In the genomic region with DNA sequence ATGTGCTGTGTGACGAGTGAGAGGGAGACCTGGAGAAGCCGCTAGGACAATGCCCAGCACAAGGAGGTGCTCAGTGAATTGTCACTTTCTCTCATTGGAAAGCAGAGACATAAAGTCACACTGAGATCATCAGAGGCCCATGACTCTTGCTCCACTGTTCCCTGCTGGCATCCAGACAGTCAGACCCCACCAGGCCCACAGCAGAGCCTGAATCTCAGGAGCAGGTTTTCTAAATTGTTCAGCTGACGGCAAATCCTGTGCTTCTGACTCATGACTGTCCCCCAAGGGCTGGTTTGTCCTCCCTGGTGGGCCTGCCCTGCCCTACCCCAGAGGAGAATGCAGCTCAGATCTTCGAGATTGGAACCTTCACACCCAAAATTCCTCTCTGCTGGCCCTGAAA, we compare ENCODE assay signal across 18 cellular contexts. TPM values are rescaled to one million over a fixed set of nuclear protein-coding genes. Genes with fewer than 3 reads are reported as not detected.
A peak's percentile ranks its signal among the peaks of the same experiment; 100 is the strongest.
DNase-seq lines count a peak whose midpoint lies in the region; ATAC-seq, FAIRE-seq and TF ChIP-seq lines count a peak whose summit lies in the region.
"Had no signal": no experiment of that assay in that cellular context is flagged by ENCODE, and none has a peak within 500 bp of the region (broad histone marks: within the 10 kb centered on the region; RNA-seq: fewer than 3 reads in every experiment).

No MANE protein-coding gene starts in this region.

- in situ Hi-C loops in K562 (cut with MboI): no loop called here

- TF ChIP-seq CTCF in K562 (IDR thresholded peaks at IDR 0.05 in 2 of 3, conservative IDR thresholded peaks at IDR 0.05 in 1 of 3; ENCODE audit: insufficient read depth in 2 of 3, low read depth in 1 of 3, low read length in 3 of 3): no peak
- no peak for TF ChIP-seq CTCF in vagina (IDR thresholded peaks at IDR 0.05)
- no peak for TF ChIP-seq CTCF in coronary artery (IDR thresholded peaks at IDR 0.05)

- H3K27me3 ChIP-seq in K562 (ENCODE audit: control insufficient read depth in 2 of 2, insufficient read depth in 2 of 2, low read length in 2 of 2) (peaks cover 37 to 70% of the 10 kb centered on the region in 2 experiments; a peak in 4 of 5 replicates), vagina (no peaks in the 10 kb centered on the region)
- H3K27me3 ChIP-seq: body of pancreas had no signal

- H2AFZ ChIP-seq in K562 (ENCODE audit: low read depth, low read length): no peak overlapping the region

- TF ChIP-seq POLR2A in K562 (conservative IDR thresholded peaks at IDR 0.05) (no peak), vagina (IDR thresholded peaks at IDR 0.05) (no peak)

- DNase-seq in HS-27A (ENCODE audit: low read depth) (peak; percentile 60), K562 (ENCODE audit: extremely low read depth in 1 of 4, low spot score in 3 of 4) (no peak), kidney tubule cell (ENCODE audit: low spot score) (peak; percentile 63), vagina (ENCODE audit: extremely low spot score in 2 of 2) (no peak), NCI-H1930 (lab: John Stamatoyannopoulos, UW) (no peak), coronary artery (ENCODE audit: low spot score) (no peak), NCI-H2081 treated with DMSO at 0.1 percent for 48 hours (lab: John Stamatoyannopoulos, UW) (no peak)
- DNase-seq: body of pancreas; CD8-positive, alpha-beta T cell; effector CD4-positive, alpha-beta T cell; gastrocnemius medialis; NCI-H446 treated with DMSO at 0.1 percent for 48 hours; SK-N-SH; transverse colon had no signal

- H4K20me1 ChIP-seq in K562 (replicated peaks; ENCODE audit: control insufficient read depth, insufficient read depth, low read length): no peaks in the 10 kb centered on the region

- H3K9me3 ChIP-seq in K562 (replicated peaks; ENCODE audit: control insufficient read depth, insufficient read depth, low read depth, low read length) (no peaks in the 10 kb centered on the region), vagina (no peaks in the 10 kb centered on the region)
- H3K9me3 ChIP-seq: body of pancreas, gastrocnemius medialis, prostate gland, SK-N-SH, transverse colon had no signal

- H3K27ac ChIP-seq in K562 (ENCODE audit: extremely low read depth, low read depth, low read length) (no peak overlapping the region), vagina (peak overlapping the region; percentile 24), coronary artery (no peak overlapping the region)
- H3K27ac ChIP-seq: body of pancreas, gastrocnemius medialis, prostate gland, transverse colon had no signal

- no TSS peak for BruUV-seq in K562 (replicated peaks; lab: Mats Ljungman, UMichigan)

- no peak overlapping the region for H3K9ac ChIP-seq in K562 (ENCODE audit: insufficient read depth in 1 of 2, low read depth in 2 of 2, low read length in 2 of 2)
- H3K9ac ChIP-seq: SK-N-SH had no signal

- H3K79me2 ChIP-seq in K562 (ENCODE audit: control insufficient read depth, insufficient read depth, low read length): no peaks in the 10 kb centered on the region

- no peak overlapping the region for H3K4me2 ChIP-seq in K562 (ENCODE audit: insufficient read depth, low read length)
- H3K4me2 ChIP-seq: SK-N-SH had no signal

- POLR2A ChIA-PET in K562 (lab: Yijun Ruan, JAX): interaction anchor here (0.6 to 5.2 kb wide), 8 partner anchors 10 to 318 kb away, joined by 3 to 29 read pairs (median 4); no protein-coding TSS in a partner anchor

- WGBS in K562 (ENCODE audit: insufficient coverage, low coverage, missing lambda C conversion rate): 20% methylated on average over 4 of the region's 4 CpGs

- no peaks in the 10 kb centered on the region for H3K36me3 ChIP-seq in K562 (ENCODE audit: control insufficient read depth, insufficient read depth, low read length)
- no peaks in the 10 kb centered on the region for H3K36me3 ChIP-seq in vagina
- H3K36me3 ChIP-seq: gastrocnemius medialis, prostate gland, transverse colon had no signal

- FAIRE-seq in K562 (lab: Jason Lieb, UNC): no peak
- FAIRE-seq: G401.6, islet of Langerhans had no signal

- ATAC-seq in K562: no peak
- ATAC-seq: body of pancreas; CD8-positive, alpha-beta T cell; gastrocnemius medialis had no signal

- H3K9me1 ChIP-seq in K562 (ENCODE audit: control insufficient read depth, insufficient read depth, low read length): no peaks in the 10 kb centered on the region

- H3K4me3 ChIP-seq in K562 (no peak overlapping the region), vagina (no peak overlapping the region), coronary artery (no peak overlapping the region)
- H3K4me3 ChIP-seq: body of pancreas, gastrocnemius medialis, prostate gland, transverse colon had no signal

- TF ChIP-seq EP300 in K562 (IDR thresholded peaks at IDR 0.05; ENCODE audit: low read length): no peak

- intact Hi-C loops in K562 (cut with micrococcal nuclease): no loop called here
- intact Hi-C loops in vagina (cut with DNase I): no loop called here

- H3K4me1 ChIP-seq in K562 (replicated peaks in 1 of 2; ENCODE audit: control insufficient read depth in 2 of 2, insufficient read depth in 2 of 2, low read length in 2 of 2) (peaks cover 11 to 17% of the 10 kb centered on the region in 2 experiments; a peak in 4 of 5 replicates), vagina (peaks cover 34% of the 10 kb centered on the region)

- CTCF ChIA-PET in K562 (lab: Yijun Ruan, JAX; ENCODE audit: low intra/inter-chr PET ratio): no interaction called here

- TF ChIP-seq RAD21 in K562 (CRISPR knock-in tag; conservative IDR thresholded peaks at IDR 0.05 in 1 of 2, IDR thresholded peaks at IDR 0.05 in 1 of 2): no peak

TF ChIP-seq in K562, 482 proteins besides CTCF, POLR2A, EP300 and RAD21 (continues in another document):
- TF ChIP-seq RUNX1 (IDR thresholded peaks at IDR 0.05; ENCODE audit: low read depth): 0 out of 2 replicates have a peak, but pooled peaks have one; percentile 17
- no peak for TF ChIP-seq PRPF4 (IDR thresholded peaks at IDR 0.05; ENCODE audit: insufficient read depth, low read depth, low read length, poor library complexity, severe bottlenecking)
- TF ChIP-seq FOXJ2 (tag; IDR thresholded peaks at IDR 0.05): no peak
- TF ChIP-seq ETV5 (CRISPR knock-in tag; IDR thresholded peaks at IDR 0.05; ENCODE audit: low read depth): no peak
- TF ChIP-seq SIN3A (IDR thresholded peaks at IDR 0.05; ENCODE audit: borderline replicate concordance in 2 of 2, control insufficient read depth in 1 of 2, low read depth in 2 of 2, low read length in 2 of 2): no peak
- no peak for TF ChIP-seq MIER1 (IDR thresholded peaks at IDR 0.05; ENCODE audit: low read depth)
- TF ChIP-seq GTF2E2 (tag; IDR thresholded peaks at IDR 0.05): no peak
- no peak for TF ChIP-seq ZNF311 (CRISPR knock-in tag; IDR thresholded peaks at IDR 0.05)

RNA-seq across cellular contexts. Expression of a gene that starts 2.8 kb away (rescaled TPM):
- total RNA-seq in K562 (2011; cell fraction: chromatin; rRNA removed; ENCODE audit: low replicate concordance): 0.28 TPM in 1 of 2 replicates, not detected in the other
- not detected in 2 replicates for total RNA-seq in K562 (2011; cell fraction: nucleolus; rRNA removed)
- 0.22 TPM in 1 of 2 replicates, not detected in the other for total RNA-seq in K562 (2011; cell fraction: nucleoplasm; rRNA removed)
- total RNA-seq in K562 (2014; rRNA removed) (0.08 TPM in 1 of 2 replicates, not detected in the other), K562 (2014; rRNA removed; fragmentation: Illumina TruSeq; extraction: Trizol) (not detected in 2 replicates), K562 (2015; rRNA removed; fragmentation: Illumina TruSeq; extraction: Trizol) (not detected in 2 replicates), K562 (2021) (not detected in 2 replicates), vagina (18.9 TPM)
- polyA plus RNA-seq in K562 (2011; rRNA removed) (0.05 and 0.13 TPM in 2 replicates), K562 (2014; fragmentation: Illumina TruSeq; extraction: Trizol) (0.11 TPM in 1 of 2 replicates, not detected in the other), K562 (2014; fragmentation: Nextera tagmentation; extraction: Ambion mirVana) (not detected), K562 (2014; rRNA removed) (not detected in 2 replicates)
- polyA plus RNA-seq in K562 (2011; cell fraction: cytosol; rRNA removed): 0.21 and 0.25 TPM in 2 replicates
- polyA plus RNA-seq in K562 (2011; cell fraction: nucleus; rRNA removed): 0.07 TPM in 1 of 2 replicates, not detected in the other
- 0.10 and 0.30 TPM in 2 replicates for polyA plus RNA-seq in K562 (2012)
- 0.09 and 0.18 TPM in 2 replicates for polyA minus RNA-seq in K562 (2011; rRNA and poly(A)+ RNA removed)
- polyA minus RNA-seq in K562 (2011; cell fraction: cytosol; rRNA and poly(A)+ RNA removed): 0.76 and 1.2 TPM in 2 replicates
- 0.33 and 0.40 TPM in 2 replicates for polyA minus RNA-seq in K562 (2011; cell fraction: nucleus; rRNA and poly(A)+ RNA removed)
- polyA plus RNA-seq: IgD-negative memory B cell had no signal

RNA-seq across cellular contexts. Expression of a gene that starts 53.0 kb away (rescaled TPM):
- 77.2 and 131 TPM in 2 replicates for total RNA-seq in K562 (2011; cell fraction: chromatin; rRNA removed; ENCODE audit: low replicate concordance)
- 102 and 116 TPM in 2 replicates for total RNA-seq in K562 (2011; cell fraction: nucleolus; rRNA removed)
- total RNA-seq in K562 (2011; cell fraction: nucleoplasm; rRNA removed): 91.4 and 101 TPM in 2 replicates
- total RNA-seq in K562 (2014; rRNA removed) (21.5 and 24.5 TPM in 2 replicates), K562 (2014; rRNA removed; fragmentation: Illumina TruSeq; extraction: Trizol) (23.4 and 23.9 TPM in 2 replicates), K562 (2015; rRNA removed; fragmentation: Illumina TruSeq; extraction: Trizol) (23.7 and 25.4 TPM in 2 replicates), K562 (2021) (28.6 and 28.7 TPM in 2 replicates), vagina (14.5 TPM)
- polyA plus RNA-seq in K562 (2011; rRNA removed) (28.9 and 36.5 TPM in 2 replicates), K562 (2014; fragmentation: Illumina TruSeq; extraction: Trizol) (24.6 and 27.0 TPM in 2 replicates), K562 (2014; fragmentation: Nextera tagmentation; extraction: Ambion mirVana) (1 to 10 TPM; 4.2 to 6.9 TPM), K562 (2014; rRNA removed) (28.1 and 29.2 TPM in 2 replicates)
- 28.1 and 29.3 TPM in 2 replicates for polyA plus RNA-seq in K562 (2011; cell fraction: cytosol; rRNA removed)
- polyA plus RNA-seq in K562 (2011; cell fraction: nucleus; rRNA removed): 23.9 and 27.6 TPM in 2 replicates
- polyA plus RNA-seq in K562 (2012): 19.3 and 22.5 TPM in 2 replicates
- polyA minus RNA-seq in K562 (2011; rRNA and poly(A)+ RNA removed): 27.4 and 40.5 TPM in 2 replicates
- 11.3 and 14.8 TPM in 2 replicates for polyA minus RNA-seq in K562 (2011; cell fraction: cytosol; rRNA and poly(A)+ RNA removed)
- polyA minus RNA-seq in K562 (2011; cell fraction: nucleus; rRNA and poly(A)+ RNA removed): 19.0 and 21.8 TPM in 2 replicates

Comparison
In these comparisons a context has a peak if more than half of its experiments do, and no peak if none do; other contexts are left out.
1. DNase-seq: peak in HS-27A (single experiment) and kidney tubule cell (single experiment); none in K562 (0 of 4), vagina (0 of 2), NCI-H1930 (0 of 2), coronary artery (single experiment) and NCI-H2081 treated with DMSO at 0.1 percent for 48 hours (single experiment).
2. RNA of a gene that starts 2.8 kb away (total RNA-seq): 18.9 TPM in vagina (single experiment); 0.08 to 0.28 TPM in K562; every median in the first group is over 10 times any median in the second.